Comparison of ENCODE assay signal across 22 cellular contexts in the genomic region with DNA sequence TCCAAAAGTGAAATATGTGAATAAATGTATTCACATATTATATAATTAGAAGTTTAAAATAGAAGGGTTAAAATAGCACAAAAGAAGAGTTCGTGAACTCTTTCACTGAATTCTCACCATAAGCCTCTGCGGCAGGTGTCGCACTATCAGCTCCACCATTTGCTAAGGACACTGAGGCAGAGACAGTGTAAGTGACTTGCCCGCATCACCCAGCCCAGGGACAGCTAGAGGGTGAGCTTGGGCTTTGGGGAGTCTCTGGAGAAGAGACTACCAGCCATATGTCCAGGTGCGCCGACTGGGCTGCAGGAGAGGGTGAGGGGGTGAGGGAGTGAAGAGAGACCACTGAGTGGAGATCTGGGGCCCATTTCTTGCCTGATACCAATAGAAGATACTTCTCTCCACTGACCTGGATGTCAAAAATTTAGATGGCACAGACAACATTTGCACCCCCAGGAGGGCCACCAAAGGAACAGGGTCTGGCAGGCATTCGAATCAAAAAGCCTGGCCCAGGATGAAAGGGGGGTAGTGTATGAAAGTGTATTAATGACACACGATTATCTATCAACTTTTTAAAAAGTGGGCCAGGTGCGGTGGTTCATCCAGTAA. TPM values are rescaled to one million over a fixed set of nuclear protein-coding genes. Genes with fewer than 3 reads are reported as not detected.
DNase-seq lines count a peak whose midpoint lies in the region; ATAC-seq lines count a peak whose summit lies in the region.
"Had no signal": no experiment of that assay in that cellular context is flagged by ENCODE, and none has a peak within 500 bp of the region (broad histone marks: within the 10 kb centered on the region; RNA-seq: fewer than 3 reads in every experiment).

No MANE protein-coding gene starts in this region.

- no peaks in the 10 kb centered on the region for H3K9me2 ChIP-seq in Karpas-422 (replicated peaks; ENCODE audit: insufficient read depth, low read length)

- no peak for DNase-seq in Karpas-422
- peak in 9 of 61 donors; percentile 18 to 76 (median 26) for DNase-seq in caudate nucleus (lab: John Stamatoyannopoulos, UW)
- peak; percentile 40 for DNase-seq in islet precursor cell
- DNase-seq in substantia nigra (lab: John Stamatoyannopoulos, UW): no peak
- DNase-seq in activated naive CD4-positive, alpha-beta T cell treated with anti-CD3 and anti-CD28 coated beads, Interleukin-2, amount 10 ng/mL, durations not matched to agents 7 days and 5 days: no peak
- DNase-seq: EL, GF-D8, H9, HFFc6, NCI-H1105, NCI-H2029 treated with DMSO at 0.1 percent for 48 hours, NCI-H226, NCI-H510A treated with DMSO at 0.1 percent for 48 hours, NCI-H748 treated with DMSO at 0.1 percent for 48 hours had no signal

- no peaks in the 10 kb centered on the region for H3K27me3 ChIP-seq in Karpas-422 (ENCODE audit: low read length)
- H3K27me3 ChIP-seq: Peyer's patch had no signal

- H3K27ac Mint-ChIP-seq in activated naive CD4-positive, alpha-beta T cell treated with anti-CD3 and anti-CD28 coated beads, Interleukin-2, amount 10 ng/mL, durations not matched to agents 7 days and 5 days: no peak overlapping the region
- H3K27ac Mint-ChIP-seq: B cell, H9, HFFc6 had no signal

- peaks cover 27% of the 10 kb centered on the region for H3K9me3 Mint-ChIP-seq in activated naive CD4-positive, alpha-beta T cell treated with anti-CD3 and anti-CD28 coated beads, Interleukin-2, amount 10 ng/mL, durations not matched to agents 7 days and 5 days

- H3K4me1 ChIP-seq in Karpas-422 (ENCODE audit: low read length): peaks cover 52% of the 10 kb centered on the region
- H3K4me1 ChIP-seq: A549, Peyer's patch had no signal

- no peak overlapping the region for H3K4me2 ChIP-seq in Karpas-422 (ENCODE audit: low read depth, low read length, poor library complexity, severe bottlenecking)
- H3K4me2 ChIP-seq: A549, KMS-11 had no signal

- no peak overlapping the region for H3K4me3 Mint-ChIP-seq in activated naive CD4-positive, alpha-beta T cell treated with anti-CD3 and anti-CD28 coated beads, Interleukin-2, amount 10 ng/mL, durations not matched to agents 7 days and 5 days
- H3K4me3 Mint-ChIP-seq: B cell, CD14-positive monocyte, H9, HFFc6 had no signal

- no peak for ATAC-seq in HG03565 (IDR thresholded peaks at IDR 0.05; ENCODE audit: unreplicated experiment)
- no peak for ATAC-seq in GM19328 (IDR thresholded peaks at IDR 0.05; ENCODE audit: unreplicated experiment)

- no peak overlapping the region for H3K9ac ChIP-seq in Karpas-422 (ENCODE audit: low read length)
- H3K9ac ChIP-seq: GM23248, KMS-11 had no signal

- no peak overlapping the region for H2AFZ ChIP-seq in Karpas-422 (ENCODE audit: low read length)
- H2AFZ ChIP-seq: GM23248 had no signal

- H3K36me3 Mint-ChIP-seq in activated naive CD4-positive, alpha-beta T cell treated with anti-CD3 and anti-CD28 coated beads, Interleukin-2, amount 10 ng/mL, durations not matched to agents 7 days and 5 days: no peaks in the 10 kb centered on the region
- H3K36me3 Mint-ChIP-seq: CD14-positive monocyte had no signal

- no peaks in the 10 kb centered on the region for H4K20me1 ChIP-seq in Karpas-422 (ENCODE audit: insufficient read depth, low read depth, low read length)

- H3K27me3 Mint-ChIP-seq in activated naive CD4-positive, alpha-beta T cell treated with anti-CD3 and anti-CD28 coated beads, Interleukin-2, amount 10 ng/mL, durations not matched to agents 7 days and 5 days: peaks cover 7% of the 10 kb centered on the region
- H3K27me3 Mint-ChIP-seq: B cell had no signal

- H3K4me1 Mint-ChIP-seq in activated naive CD4-positive, alpha-beta T cell treated with anti-CD3 and anti-CD28 coated beads, Interleukin-2, amount 10 ng/mL, durations not matched to agents 7 days and 5 days: no peaks in the 10 kb centered on the region
- H3K4me1 Mint-ChIP-seq: B cell, CD14-positive monocyte had no signal

- no peaks in the 10 kb centered on the region for H3K9me3 ChIP-seq in Karpas-422 (ENCODE audit: low read length)
- H3K9me3 ChIP-seq: Peyer's patch had no signal

- H3K36me3 ChIP-seq in Karpas-422 (ENCODE audit: insufficient read depth, low read length): no peaks in the 10 kb centered on the region
- H3K36me3 ChIP-seq: Peyer's patch had no signal

- CTCF ChIA-PET in activated naive CD4-positive, alpha-beta T cell treated with anti-CD3 and anti-CD28 coated beads, Interleukin-2, amount 10 ng/mL, durations not matched to agents 7 days and 5 days (lab: Charles Lee): no interaction called here

- H3K79me2 ChIP-seq in Karpas-422 (ENCODE audit: low read length): no peaks in the 10 kb centered on the region

- H3K27ac ChIP-seq in Karpas-422 (ENCODE audit: low read length): peak overlapping the region; percentile 95
- H3K27ac ChIP-seq in caudate nucleus (ENCODE audit: low read depth, low read length): peak overlapping the region; percentile 92
- H3K27ac ChIP-seq in substantia nigra (ENCODE audit: low read depth, low read length, poor library complexity, severe bottlenecking): peak overlapping the region; percentile 87
- H3K27ac ChIP-seq: A549, GM23248, KMS-11, Peyer's patch had no signal

- no peak overlapping the region for H3K4me3 ChIP-seq in Karpas-422 (ENCODE audit: low read length)
- H3K4me3 ChIP-seq: A549, GM23248, Peyer's patch had no signal

RNA-seq across cellular contexts. Expression of gene FAIM2, which starts 28.5 kb away (rescaled TPM):
- 27.4 and 49.8 TPM in 2 replicates for total RNA-seq in Karpas-422 (2014; rRNA removed; shearing (Covaris generic); ENCODE audit: low replicate concordance)
- total RNA-seq: B cell had no signal

RNA-seq across cellular contexts. Expression of gene BCDIN3D, which starts 32.3 kb away (rescaled TPM):
- 5.8 and 10.2 TPM in 2 replicates for total RNA-seq in Karpas-422 (2014; rRNA removed; shearing (Covaris generic); ENCODE audit: low replicate concordance)

RNA-seq across cellular contexts. Expression of gene NCKAP5L, which starts 47.0 kb away (rescaled TPM):
- total RNA-seq in Karpas-422 (2014; rRNA removed; shearing (Covaris generic); ENCODE audit: low replicate concordance): 17.3 and 25.2 TPM in 2 replicates
